Comparison of ENCODE assay signal across 2 cellular contexts in the genomic region with DNA sequence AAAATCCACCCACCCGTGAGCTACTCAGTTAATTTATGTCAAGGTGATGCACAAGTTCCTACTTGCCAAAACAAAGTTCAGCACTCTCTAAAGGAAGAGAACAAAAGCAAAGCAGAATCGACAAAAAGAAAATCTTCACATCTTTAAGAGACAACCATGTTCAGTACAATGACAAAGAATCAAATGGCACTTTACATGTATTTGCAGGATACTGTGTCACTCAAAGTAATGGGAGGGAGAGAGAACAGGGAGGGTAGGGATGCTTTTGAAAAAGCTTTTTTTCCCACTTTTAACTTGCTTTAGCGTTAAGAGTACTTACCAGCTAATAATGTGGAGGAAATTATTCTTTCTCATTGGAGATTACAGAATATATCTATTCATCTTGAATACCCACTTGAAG.
TF ChIP-seq lines count a peak whose summit lies in the region.

No MANE protein-coding gene starts in this region.

TF ChIP-seq in K562, 482 proteins besides CTCF, POLR2A, EP300 and RAD21:
- TF ChIP-seq, protein P1, sequence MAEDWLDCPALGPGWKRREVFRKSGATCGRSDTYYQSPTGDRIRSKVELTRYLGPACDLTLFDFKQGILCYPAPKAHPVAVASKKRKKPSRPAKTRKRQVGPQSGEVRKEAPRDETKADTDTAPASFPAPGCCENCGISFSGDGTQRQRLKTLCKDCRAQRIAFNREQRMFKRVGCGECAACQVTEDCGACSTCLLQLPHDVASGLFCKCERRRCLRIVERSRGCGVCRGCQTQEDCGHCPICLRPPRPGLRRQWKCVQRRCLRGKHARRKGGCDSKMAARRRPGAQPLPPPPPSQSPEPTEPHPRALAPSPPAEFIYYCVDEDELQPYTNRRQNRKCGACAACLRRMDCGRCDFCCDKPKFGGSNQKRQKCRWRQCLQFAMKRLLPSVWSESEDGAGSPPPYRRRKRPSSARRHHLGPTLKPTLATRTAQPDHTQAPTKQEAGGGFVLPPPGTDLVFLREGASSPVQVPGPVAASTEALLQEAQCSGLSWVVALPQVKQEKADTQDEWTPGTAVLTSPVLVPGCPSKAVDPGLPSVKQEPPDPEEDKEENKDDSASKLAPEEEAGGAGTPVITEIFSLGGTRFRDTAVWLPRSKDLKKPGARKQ (CRISPR knock-in tag; IDR thresholded peaks at IDR 0.05): no peak
- TF ChIP-seq, protein P2, sequence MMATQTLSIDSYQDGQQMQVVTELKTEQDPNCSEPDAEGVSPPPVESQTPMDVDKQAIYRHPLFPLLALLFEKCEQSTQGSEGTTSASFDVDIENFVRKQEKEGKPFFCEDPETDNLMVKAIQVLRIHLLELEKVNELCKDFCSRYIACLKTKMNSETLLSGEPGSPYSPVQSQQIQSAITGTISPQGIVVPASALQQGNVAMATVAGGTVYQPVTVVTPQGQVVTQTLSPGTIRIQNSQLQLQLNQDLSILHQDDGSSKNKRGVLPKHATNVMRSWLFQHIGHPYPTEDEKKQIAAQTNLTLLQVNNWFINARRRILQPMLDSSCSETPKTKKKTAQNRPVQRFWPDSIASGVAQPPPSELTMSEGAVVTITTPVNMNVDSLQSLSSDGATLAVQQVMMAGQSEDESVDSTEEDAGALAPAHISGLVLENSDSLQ (IDR thresholded peaks at IDR 0.05): peak; percentile 61
- TF ChIP-seq, protein P3, sequence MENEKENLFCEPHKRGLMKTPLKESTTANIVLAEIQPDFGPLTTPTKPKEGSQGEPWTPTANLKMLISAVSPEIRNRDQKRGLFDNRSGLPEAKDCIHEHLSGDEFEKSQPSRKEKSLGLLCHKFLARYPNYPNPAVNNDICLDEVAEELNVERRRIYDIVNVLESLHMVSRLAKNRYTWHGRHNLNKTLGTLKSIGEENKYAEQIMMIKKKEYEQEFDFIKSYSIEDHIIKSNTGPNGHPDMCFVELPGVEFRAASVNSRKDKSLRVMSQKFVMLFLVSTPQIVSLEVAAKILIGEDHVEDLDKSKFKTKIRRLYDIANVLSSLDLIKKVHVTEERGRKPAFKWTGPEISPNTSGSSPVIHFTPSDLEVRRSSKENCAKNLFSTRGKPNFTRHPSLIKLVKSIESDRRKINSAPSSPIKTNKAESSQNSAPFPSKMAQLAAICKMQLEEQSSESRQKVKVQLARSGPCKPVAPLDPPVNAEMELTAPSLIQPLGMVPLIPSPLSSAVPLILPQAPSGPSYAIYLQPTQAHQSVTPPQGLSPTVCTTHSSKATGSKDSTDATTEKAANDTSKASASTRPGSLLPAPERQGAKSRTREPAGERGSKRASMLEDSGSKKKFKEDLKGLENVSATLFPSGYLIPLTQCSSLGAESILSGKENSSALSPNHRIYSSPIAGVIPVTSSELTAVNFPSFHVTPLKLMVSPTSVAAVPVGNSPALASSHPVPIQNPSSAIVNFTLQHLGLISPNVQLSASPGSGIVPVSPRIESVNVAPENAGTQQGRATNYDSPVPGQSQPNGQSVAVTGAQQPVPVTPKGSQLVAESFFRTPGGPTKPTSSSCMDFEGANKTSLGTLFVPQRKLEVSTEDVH (IDR thresholded peaks at IDR 0.05; ENCODE audit: low read depth, partially characterized antibody): no peak
- no peak for TF ChIP-seq ZNF324 (CRISPR knock-in tag; IDR thresholded peaks at IDR 0.05)
- TF ChIP-seq DIDO1 (tag; IDR thresholded peaks at IDR 0.05; ENCODE audit: low read depth): no peak
- TF ChIP-seq PCBP1 (IDR thresholded peaks at IDR 0.05; ENCODE audit: low read depth, low read length, poor library complexity, severe bottlenecking): no peak
TF ChIP-seq in K562: peak in this region for 1.

TF ChIP-seq in GM23338, 12 proteins besides CTCF, POLR2A, EP300 and RAD21 (continued from another document):
- TF ChIP-seq, protein P4, sequence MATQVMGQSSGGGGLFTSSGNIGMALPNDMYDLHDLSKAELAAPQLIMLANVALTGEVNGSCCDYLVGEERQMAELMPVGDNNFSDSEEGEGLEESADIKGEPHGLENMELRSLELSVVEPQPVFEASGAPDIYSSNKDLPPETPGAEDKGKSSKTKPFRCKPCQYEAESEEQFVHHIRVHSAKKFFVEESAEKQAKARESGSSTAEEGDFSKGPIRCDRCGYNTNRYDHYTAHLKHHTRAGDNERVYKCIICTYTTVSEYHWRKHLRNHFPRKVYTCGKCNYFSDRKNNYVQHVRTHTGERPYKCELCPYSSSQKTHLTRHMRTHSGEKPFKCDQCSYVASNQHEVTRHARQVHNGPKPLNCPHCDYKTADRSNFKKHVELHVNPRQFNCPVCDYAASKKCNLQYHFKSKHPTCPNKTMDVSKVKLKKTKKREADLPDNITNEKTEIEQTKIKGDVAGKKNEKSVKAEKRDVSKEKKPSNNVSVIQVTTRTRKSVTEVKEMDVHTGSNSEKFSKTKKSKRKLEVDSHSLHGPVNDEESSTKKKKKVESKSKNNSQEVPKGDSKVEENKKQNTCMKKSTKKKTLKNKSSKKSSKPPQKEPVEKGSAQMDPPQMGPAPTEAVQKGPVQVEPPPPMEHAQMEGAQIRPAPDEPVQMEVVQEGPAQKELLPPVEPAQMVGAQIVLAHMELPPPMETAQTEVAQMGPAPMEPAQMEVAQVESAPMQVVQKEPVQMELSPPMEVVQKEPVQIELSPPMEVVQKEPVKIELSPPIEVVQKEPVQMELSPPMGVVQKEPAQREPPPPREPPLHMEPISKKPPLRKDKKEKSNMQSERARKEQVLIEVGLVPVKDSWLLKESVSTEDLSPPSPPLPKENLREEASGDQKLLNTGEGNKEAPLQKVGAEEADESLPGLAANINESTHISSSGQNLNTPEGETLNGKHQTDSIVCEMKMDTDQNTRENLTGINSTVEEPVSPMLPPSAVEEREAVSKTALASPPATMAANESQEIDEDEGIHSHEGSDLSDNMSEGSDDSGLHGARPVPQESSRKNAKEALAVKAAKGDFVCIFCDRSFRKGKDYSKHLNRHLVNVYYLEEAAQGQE (IDR thresholded peaks at IDR 0.05; ENCODE audit: unreplicated experiment): no peak
- TF ChIP-seq, protein P5, sequence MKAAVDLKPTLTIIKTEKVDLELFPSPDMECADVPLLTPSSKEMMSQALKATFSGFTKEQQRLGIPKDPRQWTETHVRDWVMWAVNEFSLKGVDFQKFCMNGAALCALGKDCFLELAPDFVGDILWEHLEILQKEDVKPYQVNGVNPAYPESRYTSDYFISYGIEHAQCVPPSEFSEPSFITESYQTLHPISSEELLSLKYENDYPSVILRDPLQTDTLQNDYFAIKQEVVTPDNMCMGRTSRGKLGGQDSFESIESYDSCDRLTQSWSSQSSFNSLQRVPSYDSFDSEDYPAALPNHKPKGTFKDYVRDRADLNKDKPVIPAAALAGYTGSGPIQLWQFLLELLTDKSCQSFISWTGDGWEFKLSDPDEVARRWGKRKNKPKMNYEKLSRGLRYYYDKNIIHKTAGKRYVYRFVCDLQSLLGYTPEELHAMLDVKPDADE (IDR thresholded peaks at IDR 0.05): no peak
- TF ChIP-seq EZH2 (IDR thresholded peaks at IDR 0.05; ENCODE audit: low read depth, unreplicated experiment): no peak
- TF ChIP-seq JUNB (IDR thresholded peaks at IDR 0.05; ENCODE audit: unreplicated experiment): no peak
- TF ChIP-seq STAT1 (IDR thresholded peaks at IDR 0.05; ENCODE audit: unreplicated experiment): no peak
- TF ChIP-seq, protein P6, sequence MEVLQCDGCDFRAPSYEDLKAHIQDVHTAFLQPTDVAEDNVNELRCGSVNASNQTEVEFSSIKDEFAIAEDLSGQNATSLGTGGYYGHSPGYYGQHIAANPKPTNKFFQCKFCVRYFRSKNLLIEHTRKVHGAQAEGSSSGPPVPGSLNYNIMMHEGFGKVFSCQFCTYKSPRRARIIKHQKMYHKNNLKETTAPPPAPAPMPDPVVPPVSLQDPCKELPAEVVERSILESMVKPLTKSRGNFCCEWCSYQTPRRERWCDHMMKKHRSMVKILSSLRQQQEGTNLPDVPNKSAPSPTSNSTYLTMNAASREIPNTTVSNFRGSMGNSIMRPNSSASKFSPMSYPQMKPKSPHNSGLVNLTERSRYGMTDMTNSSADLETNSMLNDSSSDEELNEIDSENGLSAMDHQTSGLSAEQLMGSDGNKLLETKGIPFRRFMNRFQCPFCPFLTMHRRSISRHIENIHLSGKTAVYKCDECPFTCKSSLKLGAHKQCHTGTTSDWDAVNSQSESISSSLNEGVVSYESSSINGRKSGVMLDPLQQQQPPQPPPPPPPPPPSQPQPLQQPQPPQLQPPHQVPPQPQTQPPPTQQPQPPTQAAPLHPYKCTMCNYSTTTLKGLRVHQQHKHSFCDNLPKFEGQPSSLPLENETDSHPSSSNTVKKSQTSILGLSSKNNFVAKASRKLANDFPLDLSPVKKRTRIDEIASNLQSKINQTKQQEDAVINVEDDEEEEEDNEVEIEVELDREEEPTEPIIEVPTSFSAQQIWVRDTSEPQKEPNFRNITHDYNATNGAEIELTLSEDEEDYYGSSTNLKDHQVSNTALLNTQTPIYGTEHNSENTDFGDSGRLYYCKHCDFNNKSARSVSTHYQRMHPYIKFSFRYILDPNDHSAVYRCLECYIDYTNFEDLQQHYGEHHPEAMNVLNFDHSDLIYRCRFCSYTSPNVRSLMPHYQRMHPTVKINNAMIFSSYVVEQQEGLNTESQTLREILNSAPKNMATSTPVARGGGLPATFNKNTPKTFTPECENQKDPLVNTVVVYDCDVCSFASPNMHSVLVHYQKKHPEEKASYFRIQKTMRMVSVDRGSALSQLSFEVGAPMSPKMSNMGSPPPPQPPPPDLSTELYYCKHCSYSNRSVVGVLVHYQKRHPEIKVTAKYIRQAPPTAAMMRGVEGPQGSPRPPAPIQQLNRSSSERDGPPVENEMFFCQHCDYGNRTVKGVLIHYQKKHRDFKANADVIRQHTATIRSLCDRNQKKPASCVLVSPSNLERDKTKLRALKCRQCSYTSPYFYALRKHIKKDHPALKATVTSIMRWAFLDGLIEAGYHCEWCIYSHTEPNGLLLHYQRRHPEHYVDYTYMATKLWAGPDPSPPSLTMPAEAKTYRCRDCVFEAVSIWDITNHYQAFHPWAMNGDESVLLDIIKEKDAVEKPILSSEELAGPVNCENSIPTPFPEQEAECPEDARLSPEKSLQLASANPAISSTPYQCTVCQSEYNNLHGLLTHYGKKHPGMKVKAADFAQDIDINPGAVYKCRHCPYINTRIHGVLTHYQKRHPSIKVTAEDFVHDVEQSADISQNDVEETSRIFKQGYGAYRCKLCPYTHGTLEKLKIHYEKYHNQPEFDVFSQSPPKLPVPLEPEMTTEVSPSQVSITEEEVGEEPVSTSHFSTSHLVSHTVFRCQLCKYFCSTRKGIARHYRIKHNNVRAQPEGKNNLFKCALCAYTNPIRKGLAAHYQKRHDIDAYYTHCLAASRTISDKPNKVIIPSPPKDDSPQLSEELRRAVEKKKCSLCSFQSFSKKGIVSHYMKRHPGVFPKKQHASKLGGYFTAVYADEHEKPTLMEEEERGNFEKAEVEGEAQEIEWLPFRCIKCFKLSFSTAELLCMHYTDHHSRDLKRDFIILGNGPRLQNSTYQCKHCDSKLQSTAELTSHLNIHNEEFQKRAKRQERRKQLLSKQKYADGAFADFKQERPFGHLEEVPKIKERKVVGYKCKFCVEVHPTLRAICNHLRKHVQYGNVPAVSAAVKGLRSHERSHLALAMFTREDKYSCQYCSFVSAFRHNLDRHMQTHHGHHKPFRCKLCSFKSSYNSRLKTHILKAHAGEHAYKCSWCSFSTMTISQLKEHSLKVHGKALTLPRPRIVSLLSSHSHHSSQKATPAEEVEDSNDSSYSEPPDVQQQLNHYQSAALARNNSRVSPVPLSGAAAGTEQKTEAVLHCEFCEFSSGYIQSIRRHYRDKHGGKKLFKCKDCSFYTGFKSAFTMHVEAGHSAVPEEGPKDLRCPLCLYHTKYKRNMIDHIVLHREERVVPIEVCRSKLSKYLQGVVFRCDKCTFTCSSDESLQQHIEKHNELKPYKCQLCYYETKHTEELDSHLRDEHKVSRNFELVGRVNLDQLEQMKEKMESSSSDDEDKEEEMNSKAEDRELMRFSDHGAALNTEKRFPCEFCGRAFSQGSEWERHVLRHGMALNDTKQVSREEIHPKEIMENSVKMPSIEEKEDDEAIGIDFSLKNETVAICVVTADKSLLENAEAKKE (CRISPR knock-in tag; IDR thresholded peaks at IDR 0.05): no peak
- no peak for TF ChIP-seq EZH2phosphoT487 (IDR thresholded peaks at IDR 0.05; ENCODE audit: unreplicated experiment)
